15 cellular contexts compared by ENCODE assay signal in genomic region chr14:105053421-105053820, GRCh38. TPM values are rescaled to one million over a fixed set of nuclear protein-coding genes. Genes with fewer than 3 reads are reported as not detected.
"Had no signal": no experiment of that assay in that cellular context is flagged by ENCODE, and none has a peak within 500 bp of the region (broad histone marks: within the 10 kb centered on the region; RNA-seq: fewer than 3 reads in every experiment).

No MANE protein-coding gene starts in this region.

- H3K27me3 Mint-ChIP-seq: activated CD4-positive, alpha-beta T cell treated with anti-CD3 and anti-CD28 coated beads, Interleukin-2, amount 10 ng/mL, durations not matched to agents 7 days and 5 days had no signal

- DNase-seq: activated CD4-positive, alpha-beta T cell treated with anti-CD3 and anti-CD28 coated beads, Interleukin-2, amount 10 ng/mL, durations not matched to agents 7 days and 5 days; activated CD4-positive, CD25-positive, alpha-beta regulatory T cell; foreskin melanocyte; head of caudate nucleus; mesenchymal stem cell; small intestine; stimulated activated CD4-positive, alpha-beta T cell treated with anti-CD3 and anti-CD28 coated beads, Interleukin-4, amount 100 ng/mL, for 4 hours; stimulated activated CD8-positive, alpha-beta memory T cell treated with anti-CD3 and anti-CD28 coated beads, Interleukin-4, amount 100 ng/mL, for 48 hours; stomach; upper lobe of right lung had no signal

- H3K9me3 Mint-ChIP-seq: activated CD4-positive, alpha-beta T cell treated with anti-CD3 and anti-CD28 coated beads, Interleukin-2, amount 10 ng/mL, durations not matched to agents 7 days and 5 days; activated T-helper 1 cell treated with anti-CD3 and anti-CD28 coated beads, Interleukin-12 subunit alpha, Interleukin-12 subunit beta, Interleukin-2, Interleukin-4 antibody, amounts not matched to agents 30 ng/mL and 10 ng/mL and 1 ng/mL, durations not matched to agents 14 hours and 24 hours and 36 hours; nephron had no signal

- ATAC-seq: right cardiac atrium, upper lobe of right lung had no signal

- H3K27ac Mint-ChIP-seq: activated CD4-positive, alpha-beta T cell treated with anti-CD3 and anti-CD28 coated beads, Interleukin-2, amount 10 ng/mL, durations not matched to agents 7 days and 5 days; activated T-helper 1 cell treated with anti-CD3 and anti-CD28 coated beads, Interleukin-12 subunit alpha, Interleukin-12 subunit beta, Interleukin-2, Interleukin-4 antibody, amounts not matched to agents 30 ng/mL and 10 ng/mL and 1 ng/mL, durations not matched to agents 14 hours and 24 hours and 36 hours; nephron had no signal

- FAIRE-seq: small intestine, TTC549 had no signal

- H3K4me3 Mint-ChIP-seq: activated CD4-positive, alpha-beta T cell treated with anti-CD3 and anti-CD28 coated beads, Interleukin-2, amount 10 ng/mL, durations not matched to agents 7 days and 5 days; activated T-helper 1 cell treated with anti-CD3 and anti-CD28 coated beads, Interleukin-12 subunit alpha, Interleukin-12 subunit beta, Interleukin-2, Interleukin-4 antibody, amounts not matched to agents 30 ng/mL and 10 ng/mL and 1 ng/mL, durations not matched to agents 14 hours and 24 hours and 36 hours; nephron had no signal

RNA-seq across cellular contexts. Expression of gene GPR132, which starts 11.8 kb away (rescaled TPM):
- polyA plus RNA-seq: fibroblast of lung had no signal
